22 cellular contexts compared by ENCODE assay signal in the genomic region with DNA sequence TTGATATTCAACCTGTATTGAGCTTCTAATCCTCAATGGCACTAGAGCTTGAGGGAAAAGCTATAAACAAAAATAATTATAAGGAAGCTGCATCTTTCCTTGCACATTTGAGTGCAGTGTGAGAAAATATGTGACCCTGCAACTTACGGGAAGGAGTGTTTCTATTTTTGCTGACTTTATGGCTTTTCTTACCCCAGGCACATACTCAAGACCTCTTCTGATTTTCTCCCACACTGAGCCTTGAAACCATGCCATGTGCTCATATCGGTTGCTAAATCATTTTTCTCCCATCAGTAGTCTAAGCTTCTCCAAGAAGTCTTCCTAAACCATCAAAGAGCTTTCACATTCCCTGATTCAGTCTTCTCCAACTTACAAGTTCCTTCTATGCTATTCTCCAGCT.
DNase-seq lines count a peak whose midpoint lies in the region; ATAC-seq, FAIRE-seq and TF ChIP-seq lines count a peak whose summit lies in the region.
"Had no signal": no experiment of that assay in that cellular context is flagged by ENCODE, and none has a peak within 500 bp of the region (broad histone marks: within the 10 kb centered on the region; RNA-seq: fewer than 3 reads in every experiment).

No MANE protein-coding gene starts in this region.

- no peak overlapping the region for H3K9ac ChIP-seq in kidney (ENCODE audit: low read length in 2 of 2)

- H3K36me3 Mint-ChIP-seq in chondrocyte (ENCODE audit: low read depth), result no peaks in the 10 kb centered on the region
- H3K36me3 Mint-ChIP-seq: CD4-positive, alpha-beta memory T cell had no signal

- TF ChIP-seq CTCF in chondrocyte (IDR thresholded peaks at IDR 0.05) (no peak), fibroblast of villous mesenchyme (IDR thresholded peaks at IDR 0.05; ENCODE audit: insufficient read depth, low read depth, low read length) (no peak), tibial artery (IDR thresholded peaks at IDR 0.05) (no peak), kidney (IDR thresholded peaks at IDR 0.05; ENCODE audit: borderline replicate concordance, extremely low read depth, insufficient read depth) (no peak)

- no peak overlapping the region for H3K4me3 Mint-ChIP-seq in chondrocyte (ENCODE audit: unreplicated experiment)
- H3K4me3 Mint-ChIP-seq: CD4-positive, alpha-beta memory T cell; HFFc6 had no signal

- H3K4me1 Mint-ChIP-seq in chondrocyte (ENCODE audit: low read depth), result peaks cover 28% of the 10 kb centered on the region
- H3K4me1 Mint-ChIP-seq: CD4-positive, alpha-beta memory T cell had no signal

- no peak overlapping the region for H3K4me3 ChIP-seq in fibroblast of villous mesenchyme (ENCODE audit: low read depth, low read length)
- H3K4me3 ChIP-seq in tibial artery, result no peak overlapping the region
- H3K4me3 ChIP-seq in kidney (ENCODE audit: low read length in 2 of 2), result no peak overlapping the region
- H3K4me3 ChIP-seq: A549, HAP-1 had no signal

- no peaks in the 10 kb centered on the region for H3K9me3 Mint-ChIP-seq in chondrocyte (ENCODE audit: low read depth)
- H3K9me3 Mint-ChIP-seq: CD4-positive, alpha-beta memory T cell; HFFc6 had no signal

- DNase-seq in EH (ENCODE audit: low read depth), result peak; percentile 61
- no peak for DNase-seq in chondrocyte (ENCODE audit: low spot score)
- DNase-seq in fibroblast of villous mesenchyme (ENCODE audit: low read depth), result peak; percentile 20
- DNase-seq in tibial artery, result no peak
- no peak for DNase-seq in kidney
- DNase-seq: 8988T; ACHN; C1 segment of cervical spinal cord; Calu3; CD4-positive, alpha-beta memory T cell; COR-L47; DMS53; DMS79 treated with DMSO at 0.1 percent for 48 hours; GOT3; HFFc6 had no signal

- peak overlapping the region; percentile 53 for H3K27ac Mint-ChIP-seq in chondrocyte (ENCODE audit: unreplicated experiment)
- H3K27ac Mint-ChIP-seq: CD4-positive, alpha-beta memory T cell; HFFc6 had no signal

- H3K36me3 ChIP-seq in tibial artery (no peaks in the 10 kb centered on the region), kidney (ENCODE audit: control insufficient read depth in 1 of 2, insufficient read depth in 2 of 2, low read length in 2 of 2) (no peaks in the 10 kb centered on the region)

- H3K9me3 ChIP-seq in tibial artery, result no peaks in the 10 kb centered on the region
- H3K9me3 ChIP-seq in kidney (ENCODE audit: control insufficient read depth in 1 of 2, low read length in 2 of 2), result no peaks in the 10 kb centered on the region
- H3K9me3 ChIP-seq: A549, HAP-1 had no signal

- H3K27me3 ChIP-seq in tibial artery, result no peaks in the 10 kb centered on the region

- peak overlapping the region; percentile 35 to 42 for H3K27ac ChIP-seq in tibial artery
- no peak overlapping the region for H3K27ac ChIP-seq in kidney (ENCODE audit: low read depth in 2 of 2, low read length in 2 of 2)
- H3K27ac ChIP-seq: A549 had no signal

- intact Hi-C loops in tibial artery (cut with DNase I; ENCODE audit: low total_unique reads), result no loop called here
- intact Hi-C loops in kidney (cut with DNase I), result no loop called here

- FAIRE-seq in kidney (lab: Jason Lieb, UNC), result no peak
- FAIRE-seq: A549, G401.6, GM12892, H54 had no signal

- ATAC-seq in GM21576 (IDR thresholded peaks at IDR 0.05; ENCODE audit: unreplicated experiment), result no peak
- no peak for ATAC-seq in HG03520 (IDR thresholded peaks at IDR 0.05; ENCODE audit: unreplicated experiment)
- ATAC-seq: A549 had no signal

- H3K4me1 ChIP-seq in tibial artery, result peaks cover 0 to 30% (median 0%) of the 10 kb centered on the region in 4 donors
- H3K4me1 ChIP-seq in kidney (ENCODE audit: control insufficient read depth in 1 of 2, insufficient read depth in 1 of 2, low read depth in 1 of 2, low read length in 2 of 2), result peaks cover 0 to 3% of the 10 kb centered on the region in 2 donors
- H3K4me1 ChIP-seq: A549 had no signal

- H3K27me3 Mint-ChIP-seq in chondrocyte (ENCODE audit: low read depth), result no peaks in the 10 kb centered on the region

Comparison
In these comparisons a context has a peak if more than half of its experiments do, and no peak if none do; other contexts are left out.
1. DNase-seq: peak in EH (single experiment) and fibroblast of villous mesenchyme (single experiment); none in chondrocyte (single experiment), tibial artery (0 of 2) and kidney (single experiment).
2. H3K27ac ChIP-seq: peak in tibial artery (2 of 2); none in kidney (0 of 2).